In the genomic region with DNA sequence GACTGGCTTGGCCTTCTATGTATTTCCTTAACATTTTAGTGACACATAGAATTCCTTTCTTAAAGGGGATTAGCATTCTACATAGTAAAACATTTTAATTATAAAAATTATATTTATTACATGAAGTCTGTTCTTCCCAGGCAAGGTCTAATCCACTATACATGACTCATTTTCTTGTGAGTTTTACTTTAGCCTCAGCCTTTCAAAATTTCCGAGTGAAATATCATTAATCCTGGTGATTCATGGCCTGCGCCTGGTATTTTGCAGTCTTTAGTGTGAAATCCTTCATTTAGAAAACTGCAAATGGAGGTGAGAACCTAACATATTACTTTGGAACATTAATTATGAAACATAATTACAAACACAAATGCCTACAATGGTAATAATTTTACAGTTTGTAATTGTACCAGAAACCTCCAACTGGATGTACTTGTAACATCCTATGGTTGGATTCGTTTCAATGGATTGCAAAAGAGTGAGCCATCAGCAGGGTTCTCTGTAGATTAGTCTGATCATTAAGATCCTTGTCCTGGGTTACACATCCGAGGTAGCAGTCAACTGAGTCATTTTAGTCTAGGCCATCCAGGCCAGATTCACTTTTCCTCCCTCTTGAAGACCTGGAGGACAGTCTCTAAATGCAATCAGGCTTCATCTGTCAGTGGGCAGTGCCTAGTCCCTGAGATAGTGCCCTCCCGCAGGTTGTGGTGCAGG, we compare ENCODE assay signal across 25 cellular contexts.
DNase-seq lines count a peak whose midpoint lies in the region; ATAC-seq and TF ChIP-seq lines count a peak whose summit lies in the region.
"Had no signal": no experiment of that assay in that cellular context is flagged by ENCODE, and none has a peak within 500 bp of the region (broad histone marks: within the 10 kb centered on the region; RNA-seq: fewer than 3 reads in every experiment).

No MANE protein-coding gene starts in this region.

- TF ChIP-seq CTCF in AG04449 (IDR thresholded peaks at IDR 0.05; ENCODE audit: insufficient read depth, low read length, missing control alignments) = no peak
- TF ChIP-seq CTCF in HFFc6 (IDR thresholded peaks at IDR 0.05) = no peak
- TF ChIP-seq CTCF in CD14-positive monocyte (IDR thresholded peaks at IDR 0.05) = no peak

- peak; percentile 56 for DNase-seq in AG04449 (ENCODE audit: low read depth, low spot score)
- DNase-seq in HFFc6 = peak; percentile 89
- DNase-seq in astrocyte of the hippocampus (ENCODE audit: low read depth, low spot score) = peak; percentile 65
- peak; percentile 12 for DNase-seq in glomerular visceral epithelial cell (ENCODE audit: extremely low spot score)
- DNase-seq in NCI-H2196 (lab: John Stamatoyannopoulos, UW; ENCODE audit: unreplicated experiment) = no peak
- no peak for DNase-seq in activated naive CD8-positive, alpha-beta T cell treated with anti-CD3 and anti-CD28 coated beads, Interleukin-2, amount 50 U/mL, for 24 hours
- DNase-seq in cerebellar cortex (ENCODE audit: low spot score) = no peak
- DNase-seq in CD14-positive monocyte (ENCODE audit: low spot score) = no peak
- DNase-seq: activated B cell treated with CpG ODN at 0.5 μM for 24 hours; activated naive CD8-positive, alpha-beta T cell treated with anti-CD3 and anti-CD28 coated beads, Interleukin-2, amount 10 ng/mL, durations not matched to agents 7 days and 5 days; CD8-positive, alpha-beta memory T cell; central memory CD4-positive, alpha-beta T cell; DMS79 treated with DMSO at 0.1 percent for 48 hours; effector CD8-positive, alpha-beta T cell; foreskin melanocyte; H7; left cardiac atrium; NCI-H748 treated with DMSO at 0.1 percent for 48 hours; OCI-M1; stimulated activated naive CD4-positive, alpha-beta T cell treated with Interleukin-2 at 50 U/mL for 16 hours had no signal

- no peaks in the 10 kb centered on the region for H3K36me3 Mint-ChIP-seq in HFFc6 (ENCODE audit: low read depth)
- no peaks in the 10 kb centered on the region for H3K36me3 Mint-ChIP-seq in activated naive CD8-positive, alpha-beta T cell treated with anti-CD3 and anti-CD28 coated beads, Interleukin-2, amount 50 U/mL, for 24 hours (ENCODE audit: low read depth)
- H3K36me3 Mint-ChIP-seq in CD14-positive monocyte = no peaks in the 10 kb centered on the region
- H3K36me3 Mint-ChIP-seq: activated naive CD8-positive, alpha-beta T cell treated with anti-CD3 and anti-CD28 coated beads, Interleukin-2, amount 10 ng/mL, durations not matched to agents 7 days and 5 days; CD8-positive, alpha-beta memory T cell; type B pancreatic cell had no signal

- H3K9me3 Mint-ChIP-seq in HFFc6 (peaks cover 4% of the 10 kb centered on the region; the same call in 1 of the 2 replicates), CD14-positive monocyte (peaks cover 4 to 14% (median 7%) of the 10 kb centered on the region in 7 donors)
- peaks cover 12% of the 10 kb centered on the region for H3K9me3 Mint-ChIP-seq in activated naive CD8-positive, alpha-beta T cell treated with anti-CD3 and anti-CD28 coated beads, Interleukin-2, amount 50 U/mL, for 24 hours

- CTCF ChIA-PET in AG04449 (lab: Yijun Ruan, JAX) = no interaction called here

- H3K27ac Mint-ChIP-seq in HFFc6 = peak overlapping the region; percentile 61; the same call in 1 of the 2 replicates
- no peak overlapping the region for H3K27ac Mint-ChIP-seq in activated naive CD8-positive, alpha-beta T cell treated with anti-CD3 and anti-CD28 coated beads, Interleukin-2, amount 50 U/mL, for 24 hours
- no peak overlapping the region for H3K27ac Mint-ChIP-seq in CD14-positive monocyte
- H3K27ac Mint-ChIP-seq: activated B cell treated with CpG ODN at 0.5 μM for 24 hours; activated naive CD8-positive, alpha-beta T cell treated with anti-CD3 and anti-CD28 coated beads, Interleukin-2, amount 10 ng/mL, durations not matched to agents 7 days and 5 days; CD8-positive, alpha-beta memory T cell; nephron; type B pancreatic cell had no signal

- H3K27me3 Mint-ChIP-seq in HFFc6 (ENCODE audit: insufficient read depth) = no peaks in the 10 kb centered on the region; the same call in 1 of the 2 replicates
- no peaks in the 10 kb centered on the region for H3K27me3 Mint-ChIP-seq in activated naive CD8-positive, alpha-beta T cell treated with anti-CD3 and anti-CD28 coated beads, Interleukin-2, amount 50 U/mL, for 24 hours
- H3K27me3 Mint-ChIP-seq in CD14-positive monocyte (ENCODE audit: low read depth in 3 of 3) = peaks cover 0 to 1% (median 0%) of the 10 kb centered on the region in 3 donors
- H3K27me3 Mint-ChIP-seq: activated B cell treated with CpG ODN at 0.5 μM for 24 hours; CD8-positive, alpha-beta memory T cell; type B pancreatic cell had no signal

- H3K4me3 Mint-ChIP-seq in HFFc6 (no peak overlapping the region), CD14-positive monocyte (no peak overlapping the region)
- no peak overlapping the region for H3K4me3 Mint-ChIP-seq in activated naive CD8-positive, alpha-beta T cell treated with anti-CD3 and anti-CD28 coated beads, Interleukin-2, amount 50 U/mL, for 24 hours
- H3K4me3 Mint-ChIP-seq: activated B cell treated with CpG ODN at 0.5 μM for 24 hours; activated naive CD8-positive, alpha-beta T cell treated with anti-CD3 and anti-CD28 coated beads, Interleukin-2, amount 10 ng/mL, durations not matched to agents 7 days and 5 days; activated T-helper 1 cell treated with anti-CD3 and anti-CD28 coated beads, Interleukin-12 subunit alpha, Interleukin-12 subunit beta, Interleukin-2, Interleukin-4 antibody, amounts not matched to agents 30 ng/mL and 10 ng/mL and 1 ng/mL, durations not matched to agents 14 hours and 24 hours and 36 hours; CD8-positive, alpha-beta memory T cell; nephron; type B pancreatic cell had no signal

- no peak overlapping the region for H3K4me3 ChIP-seq in AG04449 (ENCODE audit: low read depth, low read length)
- H3K4me3 ChIP-seq: A549, SJSA1 had no signal

- no peak for ATAC-seq in activated naive CD8-positive, alpha-beta T cell treated with anti-CD3 and anti-CD28 coated beads, Interleukin-2, amount 50 U/mL, for 24 hours
- ATAC-seq: A549, left cardiac atrium had no signal

- POLR2A ChIA-PET in AG04449 (lab: Yijun Ruan, JAX) = no interaction called here

- intact Hi-C loops in CD14-positive monocyte (cut with micrococcal nuclease) = no loop called here

- H3K4me1 Mint-ChIP-seq in HFFc6 (ENCODE audit: low read depth) (peaks cover 32% of the 10 kb centered on the region), CD14-positive monocyte (no peaks in the 10 kb centered on the region)
- H3K4me1 Mint-ChIP-seq in activated naive CD8-positive, alpha-beta T cell treated with anti-CD3 and anti-CD28 coated beads, Interleukin-2, amount 50 U/mL, for 24 hours = no peaks in the 10 kb centered on the region
- H3K4me1 Mint-ChIP-seq: activated B cell treated with CpG ODN at 0.5 μM for 24 hours; CD8-positive, alpha-beta memory T cell; nephron had no signal

Comparison
In these comparisons a context has a peak if more than half of its experiments do, and no peak if none do; other contexts are left out.
1. DNase-seq: peak in AG04449 (single experiment), HFFc6 (single experiment), astrocyte of the hippocampus (single experiment) and glomerular visceral epithelial cell (single experiment); none in NCI-H2196 (single experiment), activated naive CD8-positive, alpha-beta T cell treated with anti-CD3 and anti-CD28 coated beads, Interleukin-2, amount 50 U/mL, for 24 hours (single experiment), cerebellar cortex (single experiment) and CD14-positive monocyte (single experiment).